1 cellular context compared by ENCODE assay signal in the genomic region with DNA sequence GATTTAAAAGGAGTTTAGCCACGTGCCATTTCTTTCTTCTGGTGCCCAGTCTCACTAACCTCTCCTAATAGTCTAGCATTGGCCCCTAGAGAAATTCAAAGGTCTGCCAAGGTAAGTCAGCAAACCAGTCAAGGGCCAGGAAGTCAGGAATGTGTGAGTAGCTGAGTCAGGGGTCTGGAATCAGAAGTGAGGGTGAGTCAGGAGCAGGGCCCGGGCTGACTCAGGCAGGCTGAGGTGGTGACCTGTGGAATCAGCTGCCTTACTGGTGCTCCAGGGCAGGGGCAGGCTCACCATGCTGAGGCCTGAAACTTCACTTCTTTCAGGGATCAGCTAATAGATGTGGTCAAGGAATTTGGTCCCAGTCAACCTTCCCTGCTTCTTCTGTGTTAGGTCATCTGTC.
TF ChIP-seq lines count a peak whose summit lies in the region.

No MANE protein-coding gene starts in this region.

TF ChIP-seq in IMR-90, 13 proteins besides CTCF, POLR2A, EP300 and RAD21 (continued from another document):
- TF ChIP-seq ELK1 (IDR thresholded peaks at IDR 0.05; ENCODE audit: borderline replicate concordance, low read depth, low read length) (no peak), SMC3 (IDR thresholded peaks at IDR 0.05; ENCODE audit: low read depth, low read length) (no peak), USF2 (IDR thresholded peaks at IDR 0.05; ENCODE audit: low read depth, low read length) (no peak), NFE2L2 (IDR thresholded peaks at IDR 0.05; ENCODE audit: low read depth, low read length) (no peak), BHLHE40 (IDR thresholded peaks at IDR 0.05; ENCODE audit: low read depth, low read length) (no peak), CHD1 (IDR thresholded peaks at IDR 0.05; ENCODE audit: low read depth, low read length) (no peak), RCOR1 (IDR thresholded peaks at IDR 0.05; ENCODE audit: insufficient replicate concordance, low read length) (no peak), MAFK (IDR thresholded peaks at IDR 0.05; ENCODE audit: low read depth, low read length) (peak; percentile 53), CEBPB (IDR thresholded peaks at IDR 0.05; ENCODE audit: low read depth, low read length) (no peak), FOS (IDR thresholded peaks at IDR 0.05; ENCODE audit: low read depth, low read length) (peak; percentile 79)
